29 cellular contexts compared by ENCODE assay signal in genomic region chr20:60789399-60789798, GRCh38.
A peak's percentile ranks its signal among the peaks of the same experiment; 100 is the strongest.
DNase-seq lines count a peak whose midpoint lies in the region; ATAC-seq, FAIRE-seq and TF ChIP-seq lines count a peak whose summit lies in the region.
"Had no signal": no experiment of that assay in that cellular context is flagged by ENCODE, and none has a peak within 500 bp of the region (broad histone marks: within the 10 kb centered on the region; RNA-seq: fewer than 3 reads in every experiment).

No MANE protein-coding gene starts in this region.

- no peak for TF ChIP-seq EP300 in H1 (IDR thresholded peaks at IDR 0.05; ENCODE audit: borderline replicate concordance in 1 of 2, low read depth in 2 of 2, low read length in 2 of 2)

- H3K27ac ChIP-seq in IMR-90 (ENCODE audit: insufficient read depth, low read length) (no peak overlapping the region), H1 (ENCODE audit: low read depth, low read length) (no peak overlapping the region), smooth muscle cell (ENCODE audit: low read depth) (no peak overlapping the region), uterus (no peak overlapping the region)
- H3K27ac ChIP-seq: BLaER1 had no signal

- H3K18ac ChIP-seq in IMR-90 (ENCODE audit: low read depth, low read length) (no peak overlapping the region), H1 (ENCODE audit: extremely low read depth, low read length) (no peak overlapping the region)

- H3K4me3 ChIP-seq in IMR-90 (ENCODE audit: insufficient read depth, low read depth, low read length) (no peak overlapping the region), NB4 (ENCODE audit: low read depth, low read length) (no peak overlapping the region), H1 (ENCODE audit: extremely low read depth in 1 of 4, insufficient read depth in 2 of 4, low read depth in 3 of 4, low read length in 4 of 4) (no peak overlapping the region; a peak in 1 of 8 replicates), smooth muscle cell (no peak overlapping the region), uterus (no peak overlapping the region)
- H3K4me3 ChIP-seq: BLaER1, GM12878 had no signal

- H3K9ac ChIP-seq in IMR-90 (ENCODE audit: low read depth, low read length) (no peak overlapping the region), H1 (replicated peaks in 1 of 4; ENCODE audit: extremely low read depth in 1 of 4, low read depth in 3 of 4, low read length in 3 of 4) (no peak overlapping the region), smooth muscle cell (ENCODE audit: low read depth) (no peak overlapping the region)
- H3K9ac ChIP-seq: BLaER1 had no signal

- no peaks in the 10 kb centered on the region for H3K4me1 Mint-ChIP-seq in natural killer cell
- H3K4me1 Mint-ChIP-seq: CD14-positive monocyte; CD4-positive, alpha-beta memory T cell; CD4-positive, CD25-positive, alpha-beta regulatory T cell; CD8-positive, alpha-beta memory T cell had no signal

- H4K20me1 ChIP-seq in IMR-90 (ENCODE audit: insufficient read depth, low read length), result no peaks in the 10 kb centered on the region
- no peaks in the 10 kb centered on the region for H4K20me1 ChIP-seq in H1 (replicated peaks in 1 of 2; ENCODE audit: control insufficient read depth in 1 of 2, insufficient read depth in 2 of 2, low read length in 2 of 2)
- H4K20me1 ChIP-seq in smooth muscle cell (ENCODE audit: low read depth), result no peaks in the 10 kb centered on the region
- H4K20me1 ChIP-seq: BLaER1 had no signal

- H3K56ac ChIP-seq in IMR-90 (ENCODE audit: extremely low read depth, insufficient read depth, low read length), result no peak overlapping the region
- H3K56ac ChIP-seq in H1 (replicated peaks; ENCODE audit: insufficient read length, low read depth, low read length), result no peak overlapping the region

- DNase-seq in HTR-8/SVneo (ENCODE audit: insufficient read length, low spot score) (no peak), IMR-90 (no peak), NB4 (ENCODE audit: low read depth) (peak; percentile 21), H1 (ENCODE audit: low read depth in 1 of 2, low spot score in 2 of 2) (no peak), smooth muscle cell (lab: John Stamatoyannopoulos, UW; ENCODE audit: unreplicated experiment) (no peak), NCI-H1417 (lab: John Stamatoyannopoulos, UW) (no peak), natural killer cell (no peak), uterus (no peak)
- DNase-seq: 8988T; ACHN; BE2C; C1 segment of cervical spinal cord; CD4-positive, alpha-beta memory T cell; CD4-positive, CD25-positive, alpha-beta regulatory T cell; CD8-positive, alpha-beta memory T cell; COR-L47; DMS 273 treated with DMSO at 0.1 percent for 48 hours; DMS153; DMS53; DMS79; DND-41; EL; GDM1 had no signal

- H3K9me3 ChIP-seq in IMR-90 (ENCODE audit: control insufficient read depth, insufficient read depth, low read length), result peaks cover 19% of the 10 kb centered on the region
- H3K9me3 ChIP-seq in H1 (ENCODE audit: insufficient read depth in 2 of 2, low read depth in 1 of 2, low read length in 1 of 2), result no peaks in the 10 kb centered on the region
- H3K9me3 ChIP-seq in smooth muscle cell (replicated peaks; ENCODE audit: low read depth), result no peaks in the 10 kb centered on the region
- no peaks in the 10 kb centered on the region for H3K9me3 ChIP-seq in uterus
- H3K9me3 ChIP-seq: BE2C, BLaER1 had no signal

- no peaks in the 10 kb centered on the region for H3K4me1 ChIP-seq in IMR-90 (ENCODE audit: control insufficient read depth, insufficient read depth, low read length)
- peaks cover 0 to 10% (median 0%) of the 10 kb centered on the region in 4 experiments; a peak in 4 of 7 replicates for H3K4me1 ChIP-seq in H1 (replicated peaks in 1 of 4; ENCODE audit: control insufficient read depth in 3 of 4, insufficient read depth in 4 of 4, low read length in 3 of 4)
- no peaks in the 10 kb centered on the region for H3K4me1 ChIP-seq in smooth muscle cell (ENCODE audit: low read depth)
- no peaks in the 10 kb centered on the region for H3K4me1 ChIP-seq in uterus
- H3K4me1 ChIP-seq: BE2C had no signal

- H3K23ac ChIP-seq in IMR-90 (ENCODE audit: low read depth, low read length) (no peak overlapping the region), H1 (ENCODE audit: insufficient read length) (no peak overlapping the region)

- ATAC-seq in IMR-90 (ENCODE audit: low read depth) (no peak), natural killer cell (no peak)
- ATAC-seq: GM12878 had no signal

- no peaks in the 10 kb centered on the region for H3K9me3 Mint-ChIP-seq in natural killer cell
- H3K9me3 Mint-ChIP-seq: CD8-positive, alpha-beta memory T cell had no signal

- no peak overlapping the region for H2BK15ac ChIP-seq in IMR-90 (ENCODE audit: low read depth, low read length)
- no peak overlapping the region for H2BK15ac ChIP-seq in H1 (ENCODE audit: low read length)

- H3K23me2 ChIP-seq in H1 (ENCODE audit: low read depth, low read length), result no peaks in the 10 kb centered on the region; the same call in 1 of the 2 replicates

- H4K91ac ChIP-seq in IMR-90 (ENCODE audit: insufficient read depth, low read depth, low read length) (no peak overlapping the region), H1 (replicated peaks; ENCODE audit: insufficient read length, low read length) (no peak overlapping the region)

- TF ChIP-seq RAD21 in IMR-90 (IDR thresholded peaks at IDR 0.05; ENCODE audit: low read length) (no peak), H1 (IDR thresholded peaks at IDR 0.05 in 1 of 2, conservative IDR thresholded peaks at IDR 0.05 in 1 of 2; ENCODE audit: low read depth in 2 of 2, low read length in 2 of 2) (no peak)

- CTCF ChIA-PET in IMR-90 (lab: Yijun Ruan, JAX), result no interaction called here
- CTCF ChIA-PET in H1 (lab: Charles Lee; ENCODE audit: partially characterized antibody), result no interaction called here

- dilution Hi-C loops in IMR-90 (cut with HindIII; ENCODE audit: low sequenced_read_pairs, unreplicated experiment), result no loop called here

- H2AFZ ChIP-seq in IMR-90 (replicated peaks; ENCODE audit: low read length, poor library complexity), result no peak overlapping the region
- H2AFZ ChIP-seq in H1 (ENCODE audit: low read length), result no peak overlapping the region
- no peak overlapping the region for H2AFZ ChIP-seq in smooth muscle cell (ENCODE audit: low read depth)

- BruUV-seq in IMR-90 (replicated peaks; lab: Mats Ljungman, UMichigan), result no TSS peak

- H2BK120ac ChIP-seq in IMR-90 (ENCODE audit: low read depth, low read length) (no peak overlapping the region), H1 (replicated peaks; ENCODE audit: low read depth, low read length) (no peak overlapping the region)

- TF ChIP-seq POLR2A in IMR-90 (IDR thresholded peaks at IDR 0.05; ENCODE audit: low read depth, low read length), result no peak
- TF ChIP-seq POLR2A in NB4 (IDR thresholded peaks at IDR 0.05; ENCODE audit: extremely low read depth, insufficient read length), result no peak
- TF ChIP-seq POLR2A in H1 (IDR thresholded peaks at IDR 0.05; ENCODE audit: control extremely low read depth in 1 of 2, low read depth in 2 of 2, low read length in 2 of 2), result no peak
- no peak for TF ChIP-seq POLR2A in uterus (IDR thresholded peaks at IDR 0.05)

- in situ Hi-C loops in IMR-90 (cut with MboI; ENCODE audit: low sequenced_read_pairs), result no loop called here

- no peak overlapping the region for H3K4me3 Mint-ChIP-seq in natural killer cell
- H3K4me3 Mint-ChIP-seq: CD14-positive monocyte; CD4-positive, alpha-beta memory T cell; CD4-positive, CD25-positive, alpha-beta regulatory T cell; CD8-positive, alpha-beta memory T cell had no signal

- FAIRE-seq in HTR-8/SVneo (lab: Jason Lieb, UNC), result peak; percentile 4
- FAIRE-seq in H1 (lab: Jason Lieb, UNC), result peak; percentile 19
- FAIRE-seq: A204.1, GM12878, GM12892, GM18507 had no signal

- no peaks in the 10 kb centered on the region for H3K79me2 ChIP-seq in H1 (ENCODE audit: control insufficient read depth in 1 of 2, insufficient read depth in 2 of 2, low read length in 2 of 2)
- no peaks in the 10 kb centered on the region for H3K79me2 ChIP-seq in smooth muscle cell (ENCODE audit: low read depth)

- H2AK5ac ChIP-seq in IMR-90 (ENCODE audit: low read depth, low read length), result no peak overlapping the region
- 0 out of 2 replicates have a peak overlapping the region, but pooled peaks have one; percentile 2 for H2AK5ac ChIP-seq in H1 (ENCODE audit: low read depth, low read length)

- no peaks in the 10 kb centered on the region for H3K36me3 Mint-ChIP-seq in natural killer cell
- H3K36me3 Mint-ChIP-seq: CD14-positive monocyte; CD4-positive, alpha-beta memory T cell; CD4-positive, CD25-positive, alpha-beta regulatory T cell; CD8-positive, alpha-beta memory T cell had no signal

- no peak overlapping the region for H2AK9ac ChIP-seq in IMR-90 (replicated peaks; ENCODE audit: low read depth, low read length, poor library complexity)

- no peaks in the 10 kb centered on the region for H3F3A ChIP-seq in smooth muscle cell (ENCODE audit: low read depth)

- POLR2A ChIA-PET in IMR-90 (lab: Charles Lee; ENCODE audit: unreplicated experiment) (no interaction called here), H1 (lab: Charles Lee; ENCODE audit: partially characterized antibody) (interaction anchor here (0.8 to 1.1 kb wide), 2 partner anchors 12 to 60 kb away, joined by 3 to 4 read pairs; no protein-coding TSS in a partner anchor)

- H3K27me3 ChIP-seq in IMR-90 (ENCODE audit: control insufficient read depth, insufficient read depth, low read length) (no peaks in the 10 kb centered on the region), H1 (replicated peaks in 1 of 4; ENCODE audit: control insufficient read depth in 3 of 4, extremely low read depth in 1 of 4, insufficient read depth in 3 of 4, low read length in 3 of 4) (no peaks in the 10 kb centered on the region; a peak in 2 of 7 replicates), smooth muscle cell (ENCODE audit: low read depth) (no peaks in the 10 kb centered on the region), uterus (no peaks in the 10 kb centered on the region)
- H3K27me3 ChIP-seq: BE2C, BLaER1 had no signal

- H3K27ac Mint-ChIP-seq in natural killer cell, result no peak overlapping the region
- H3K27ac Mint-ChIP-seq: CD14-positive monocyte; CD8-positive, alpha-beta memory T cell had no signal

- H3K14ac ChIP-seq in IMR-90 (replicated peaks; ENCODE audit: low read depth, low read length) (no peak overlapping the region), H1 (ENCODE audit: insufficient read length) (no peak overlapping the region)

- peaks cover 14 to 15% of the 10 kb centered on the region in 2 donors for H3K27me3 Mint-ChIP-seq in natural killer cell (ENCODE audit: low read depth in 2 of 2)
- H3K27me3 Mint-ChIP-seq: CD4-positive, CD25-positive, alpha-beta regulatory T cell had no signal

- H3K4me2 ChIP-seq in IMR-90 (ENCODE audit: low read depth, low read length), result no peak overlapping the region
- H3K4me2 ChIP-seq in H1 (ENCODE audit: insufficient read depth in 1 of 2, low read depth in 2 of 2, low read length in 2 of 2), result no peak overlapping the region
- H3K4me2 ChIP-seq in smooth muscle cell, result no peak overlapping the region
- H3K4me2 ChIP-seq: BLaER1 had no signal

- no peaks in the 10 kb centered on the region for H3K9me1 ChIP-seq in IMR-90 (ENCODE audit: insufficient read depth, low read length)

- no peak overlapping the region for H3K4ac ChIP-seq in IMR-90 (ENCODE audit: low read depth, low read length)
- no peak overlapping the region for H3K4ac ChIP-seq in H1 (replicated peaks; ENCODE audit: insufficient read length, low read depth, low read length)

- H3K79me1 ChIP-seq in IMR-90 (ENCODE audit: low read depth in 1 of 2, low read length in 2 of 2), result no peaks in the 10 kb centered on the region
- no peaks in the 10 kb centered on the region for H3K79me1 ChIP-seq in H1 (ENCODE audit: low read depth, low read length)

- no peaks in the 10 kb centered on the region for H3K36me3 ChIP-seq in IMR-90 (ENCODE audit: control insufficient read depth, insufficient read depth, low read length)
- H3K36me3 ChIP-seq in H1 (ENCODE audit: control insufficient read depth in 2 of 4, insufficient read depth in 4 of 4, low read length in 3 of 4), result no peaks in the 10 kb centered on the region
- no peaks in the 10 kb centered on the region for H3K36me3 ChIP-seq in smooth muscle cell (ENCODE audit: low read depth)
- H3K36me3 ChIP-seq in uterus, result no peaks in the 10 kb centered on the region
- H3K36me3 ChIP-seq: BE2C, BLaER1 had no signal

- H2BK5ac ChIP-seq in IMR-90 (ENCODE audit: low read depth, low read length, poor library complexity, severe bottlenecking), result no peak overlapping the region
- 0 out of 2 replicates have a peak overlapping the region, but pooled peaks have one; percentile 8 for H2BK5ac ChIP-seq in H1 (ENCODE audit: low read depth, low read length)

- peak overlapping the region; percentile 30; the same call in 1 of the 2 replicates for H2BK12ac ChIP-seq in H1 (ENCODE audit: low read depth, low read length)

- WGBS in IMR-90 (ENCODE audit: extremely low coverage in 2 of 2, insufficient read length in 1 of 2), 2 experiments, result 76% methylated on average over 6 of the region's 10 CpGs; no CpG with 5 or more reads in 1 of the 2 experiments
- WGBS in H1 (ENCODE audit: extremely low coverage in 1 of 2, insufficient coverage in 1 of 2, insufficient read length in 1 of 2, insufficient replicate concordance in 2 of 2, low coverage in 1 of 2, low lambda C conversion rate in 2 of 2, missing lambda C conversion rate in 1 of 2), 2 experiments, result 82% methylated on average over 10 of the region's 10 CpGs; no CpG with 5 or more reads in 1 of the 2 experiments
- 93% methylated on average over 10 of the region's 10 CpGs for WGBS in smooth muscle cell (ENCODE audit: low lambda C conversion rate)

- intact Hi-C loops in IMR-90 (cut with micrococcal nuclease) (no loop called here), natural killer cell (cut with micrococcal nuclease) (no loop called here), uterus (cut with DNase I; ENCODE audit: low total_unique reads) (no loop called here)

- H4K5ac ChIP-seq in IMR-90 (ENCODE audit: low read depth, low read length), result no peak overlapping the region
- H4K5ac ChIP-seq in H1 (ENCODE audit: insufficient read length, low read depth, low read length), result no peak overlapping the region

- H2BK20ac ChIP-seq in IMR-90 (ENCODE audit: low read depth, low read length) (no peak overlapping the region), H1 (ENCODE audit: low read length) (0 out of 2 replicates have a peak overlapping the region, but pooled peaks have one; percentile 11)

- H4K8ac ChIP-seq in IMR-90 (ENCODE audit: low read depth in 2 of 2, low read length in 2 of 2) (no peak overlapping the region), H1 (ENCODE audit: extremely low read depth, insufficient read depth, low read length) (no peak overlapping the region)

- TF ChIP-seq CTCF in IMR-90 (conservative IDR thresholded peaks at IDR 0.05; ENCODE audit: low read depth, low read length) (no peak), NB4 (IDR thresholded peaks at IDR 0.05; ENCODE audit: low read depth, low read length) (no peak), H1 (IDR thresholded peaks at IDR 0.05; ENCODE audit: control extremely low read depth in 1 of 3, insufficient read depth in 1 of 3, low read depth in 1 of 3, low read length in 3 of 3) (no peak), smooth muscle cell (IDR thresholded peaks at IDR 0.05; ENCODE audit: borderline replicate concordance, insufficient read depth, poor library complexity, severe bottlenecking) (no peak), natural killer cell (IDR thresholded peaks at IDR 0.05) (no peak), uterus (IDR thresholded peaks at IDR 0.05) (no peak)
